12 cellular contexts compared by ENCODE assay signal in genomic region chr20:16245879-16246278, GRCh38.
"Had no signal": no experiment of that assay in that cellular context is flagged by ENCODE, and none has a peak within 500 bp of the region (broad histone marks: within the 10 kb centered on the region; RNA-seq: fewer than 3 reads in every experiment).

No MANE protein-coding gene starts in this region.

- DNase-seq: effector memory CD4-positive, alpha-beta T cell; gastrocnemius medialis; heart right ventricle; islet precursor cell; mammary epithelial cell; mucosa of descending colon; naive thymus-derived CD8-positive, alpha-beta T cell; nucleus accumbens; pancreas; right cardiac atrium; stimulated activated CD4-positive, alpha-beta T cell treated with anti-CD3 and anti-CD28 coated beads, Interleukin-2, amount 100 ng/mL, for 48 hours; stimulated activated naive CD4-positive, alpha-beta T cell treated with Interleukin-2 at 50 U/mL for 16 hours had no signal
